In genomic region chr10:30534465-30535144, GRCh38 we compare ENCODE assay signal across 1 cellular context.
TF ChIP-seq lines count a peak whose summit lies in the region.

No MANE protein-coding gene starts in this region.

TF ChIP-seq in HepG2, 621 proteins besides CTCF, POLR2A, EP300 and RAD21 (continued from another document):
- TF ChIP-seq PRPF4 (IDR thresholded peaks at IDR 0.05; ENCODE audit: low read depth, low read length, poor library complexity, severe bottlenecking) (no peak), GABPA (IDR thresholded peaks at IDR 0.05; ENCODE audit: low read depth, low read length) (no peak), GABPA (CRISPR knock-in tag; IDR thresholded peaks at IDR 0.05; ENCODE audit: low read depth) (no peak), STAG1 (CRISPR knock-in tag; IDR thresholded peaks at IDR 0.05) (peak; percentile 82), SKI (IDR thresholded peaks at IDR 0.05; ENCODE audit: partially characterized antibody) (no peak), EZH2 (conservative IDR thresholded peaks at IDR 0.05; ENCODE audit: low read depth, low read length) (no peak), ZNF251 (CRISPR knock-in tag; IDR thresholded peaks at IDR 0.05) (no peak), ZMYM3 (CRISPR knock-in tag; IDR thresholded peaks at IDR 0.05) (0 out of 2 replicates have a peak, but pooled peaks have one; percentile 25), KLF13 (CRISPR knock-in tag; IDR thresholded peaks at IDR 0.05) (no peak), HDAC1 (CRISPR knock-in tag; IDR thresholded peaks at IDR 0.05) (no peak), MTF1 (CRISPR knock-in tag; IDR thresholded peaks at IDR 0.05) (no peak), YEATS4 (CRISPR knock-in tag; IDR thresholded peaks at IDR 0.05; ENCODE audit: borderline replicate concordance) (no peak), TEAD3 (CRISPR knock-in tag; optimal IDR thresholded peaks at IDR 0.05; ENCODE audit: borderline replicate concordance) (peak; percentile 40), ZFYVE20 (CRISPR knock-in tag; IDR thresholded peaks at IDR 0.05; ENCODE audit: borderline replicate concordance, low read depth) (no peak), MAZ (IDR thresholded peaks at IDR 0.05; ENCODE audit: borderline replicate concordance, low read depth, low read length) (no peak), MAZ (CRISPR knock-in tag; IDR thresholded peaks at IDR 0.05; ENCODE audit: low read depth) (no peak), ZNF549 (CRISPR knock-in tag; IDR thresholded peaks at IDR 0.05) (no peak), ZNF724P (CRISPR knock-in tag; IDR thresholded peaks at IDR 0.05; ENCODE audit: borderline replicate concordance) (no peak), SNAI1 (CRISPR knock-in tag; IDR thresholded peaks at IDR 0.05; ENCODE audit: borderline replicate concordance) (no peak), HNF4A (CRISPR knock-in tag; IDR thresholded peaks at IDR 0.05) (no peak), ZNF749 (CRISPR knock-in tag; IDR thresholded peaks at IDR 0.05; ENCODE audit: borderline replicate concordance) (no peak), NFKB2 (CRISPR knock-in tag; IDR thresholded peaks at IDR 0.05; ENCODE audit: borderline replicate concordance) (peak; percentile 39; the same call in 1 of the 2 replicates), TCF12 (IDR thresholded peaks at IDR 0.05) (no peak), TCF12 (CRISPR knock-in tag; IDR thresholded peaks at IDR 0.05) (no peak), JARID2 (CRISPR knock-in tag; IDR thresholded peaks at IDR 0.05; ENCODE audit: insufficient replicate concordance) (no peak), ZSCAN29 (CRISPR knock-in tag; conservative IDR thresholded peaks at IDR 0.05) (no peak), FIP1L1 (IDR thresholded peaks at IDR 0.05; ENCODE audit: borderline replicate concordance, insufficient read depth, low read depth, low read length) (no peak), ONECUT2 (CRISPR knock-in tag; IDR thresholded peaks at IDR 0.05) (no peak), DPF2 (CRISPR knock-in tag; IDR thresholded peaks at IDR 0.05; ENCODE audit: borderline replicate concordance, low read depth) (no peak), ZNF770 (CRISPR knock-in tag; IDR thresholded peaks at IDR 0.05) (no peak), CBFB (CRISPR knock-in tag; IDR thresholded peaks at IDR 0.05) (no peak), SALL1 (CRISPR knock-in tag; IDR thresholded peaks at IDR 0.05) (peak; percentile 33; the same call in 1 of the 2 replicates), KLF12 (CRISPR knock-in tag; IDR thresholded peaks at IDR 0.05; ENCODE audit: borderline replicate concordance) (no peak), ZGPAT (CRISPR knock-in tag; IDR thresholded peaks at IDR 0.05) (no peak), TBX3 (IDR thresholded peaks at IDR 0.05; ENCODE audit: borderline replicate concordance) (no peak)
- TF ChIP-seq, protein P1, sequence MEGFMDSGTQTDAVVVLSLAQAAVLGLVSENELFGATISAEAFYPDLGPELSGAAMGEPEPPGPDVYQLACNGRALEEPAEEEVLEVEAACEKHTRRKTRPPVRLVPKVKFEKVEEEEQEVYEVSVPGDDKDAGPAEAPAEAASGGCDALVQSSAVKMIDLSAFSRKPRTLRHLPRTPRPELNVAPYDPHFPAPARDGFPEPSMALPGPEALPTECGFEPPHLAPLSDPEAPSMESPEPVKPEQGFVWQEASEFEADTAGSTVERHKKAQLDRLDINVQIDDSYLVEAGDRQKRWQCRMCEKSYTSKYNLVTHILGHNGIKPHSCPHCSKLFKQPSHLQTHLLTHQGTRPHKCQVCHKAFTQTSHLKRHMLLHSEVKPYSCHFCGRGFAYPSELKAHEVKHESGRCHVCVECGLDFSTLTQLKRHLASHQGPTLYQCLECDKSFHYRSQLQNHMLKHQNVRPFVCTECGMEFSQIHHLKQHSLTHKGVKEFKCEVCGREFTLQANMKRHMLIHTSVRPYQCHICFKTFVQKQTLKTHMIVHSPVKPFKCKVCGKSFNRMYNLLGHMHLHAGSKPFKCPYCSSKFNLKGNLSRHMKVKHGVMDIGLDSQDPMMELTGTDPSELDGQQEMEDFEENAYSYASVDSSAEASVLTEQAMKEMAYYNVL (CRISPR knock-in tag; IDR thresholded peaks at IDR 0.05; ENCODE audit: borderline replicate concordance) = no peak
- TF ChIP-seq, protein P2, sequence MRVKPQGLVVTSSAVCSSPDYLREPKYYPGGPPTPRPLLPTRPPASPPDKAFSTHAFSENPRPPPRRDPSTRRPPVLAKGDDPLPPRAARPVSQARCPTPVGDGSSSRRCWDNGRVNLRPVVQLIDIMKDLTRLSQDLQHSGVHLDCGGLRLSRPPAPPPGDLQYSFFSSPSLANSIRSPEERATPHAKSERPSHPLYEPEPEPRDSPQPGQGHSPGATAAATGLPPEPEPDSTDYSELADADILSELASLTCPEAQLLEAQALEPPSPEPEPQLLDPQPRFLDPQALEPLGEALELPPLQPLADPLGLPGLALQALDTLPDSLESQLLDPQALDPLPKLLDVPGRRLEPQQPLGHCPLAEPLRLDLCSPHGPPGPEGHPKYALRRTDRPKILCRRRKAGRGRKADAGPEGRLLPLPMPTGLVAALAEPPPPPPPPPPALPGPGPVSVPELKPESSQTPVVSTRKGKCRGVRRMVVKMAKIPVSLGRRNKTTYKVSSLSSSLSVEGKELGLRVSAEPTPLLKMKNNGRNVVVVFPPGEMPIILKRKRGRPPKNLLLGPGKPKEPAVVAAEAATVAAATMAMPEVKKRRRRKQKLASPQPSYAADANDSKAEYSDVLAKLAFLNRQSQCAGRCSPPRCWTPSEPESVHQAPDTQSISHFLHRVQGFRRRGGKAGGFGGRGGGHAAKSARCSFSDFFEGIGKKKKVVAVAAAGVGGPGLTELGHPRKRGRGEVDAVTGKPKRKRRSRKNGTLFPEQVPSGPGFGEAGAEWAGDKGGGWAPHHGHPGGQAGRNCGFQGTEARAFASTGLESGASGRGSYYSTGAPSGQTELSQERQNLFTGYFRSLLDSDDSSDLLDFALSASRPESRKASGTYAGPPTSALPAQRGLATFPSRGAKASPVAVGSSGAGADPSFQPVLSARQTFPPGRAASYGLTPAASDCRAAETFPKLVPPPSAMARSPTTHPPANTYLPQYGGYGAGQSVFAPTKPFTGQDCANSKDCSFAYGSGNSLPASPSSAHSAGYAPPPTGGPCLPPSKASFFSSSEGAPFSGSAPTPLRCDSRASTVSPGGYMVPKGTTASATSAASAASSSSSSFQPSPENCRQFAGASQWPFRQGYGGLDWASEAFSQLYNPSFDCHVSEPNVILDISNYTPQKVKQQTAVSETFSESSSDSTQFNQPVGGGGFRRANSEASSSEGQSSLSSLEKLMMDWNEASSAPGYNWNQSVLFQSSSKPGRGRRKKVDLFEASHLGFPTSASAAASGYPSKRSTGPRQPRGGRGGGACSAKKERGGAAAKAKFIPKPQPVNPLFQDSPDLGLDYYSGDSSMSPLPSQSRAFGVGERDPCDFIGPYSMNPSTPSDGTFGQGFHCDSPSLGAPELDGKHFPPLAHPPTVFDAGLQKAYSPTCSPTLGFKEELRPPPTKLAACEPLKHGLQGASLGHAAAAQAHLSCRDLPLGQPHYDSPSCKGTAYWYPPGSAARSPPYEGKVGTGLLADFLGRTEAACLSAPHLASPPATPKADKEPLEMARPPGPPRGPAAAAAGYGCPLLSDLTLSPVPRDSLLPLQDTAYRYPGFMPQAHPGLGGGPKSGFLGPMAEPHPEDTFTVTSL (CRISPR knock-in tag; IDR thresholded peaks at IDR 0.05; ENCODE audit: borderline replicate concordance) = no peak
- TF ChIP-seq, protein P3, sequence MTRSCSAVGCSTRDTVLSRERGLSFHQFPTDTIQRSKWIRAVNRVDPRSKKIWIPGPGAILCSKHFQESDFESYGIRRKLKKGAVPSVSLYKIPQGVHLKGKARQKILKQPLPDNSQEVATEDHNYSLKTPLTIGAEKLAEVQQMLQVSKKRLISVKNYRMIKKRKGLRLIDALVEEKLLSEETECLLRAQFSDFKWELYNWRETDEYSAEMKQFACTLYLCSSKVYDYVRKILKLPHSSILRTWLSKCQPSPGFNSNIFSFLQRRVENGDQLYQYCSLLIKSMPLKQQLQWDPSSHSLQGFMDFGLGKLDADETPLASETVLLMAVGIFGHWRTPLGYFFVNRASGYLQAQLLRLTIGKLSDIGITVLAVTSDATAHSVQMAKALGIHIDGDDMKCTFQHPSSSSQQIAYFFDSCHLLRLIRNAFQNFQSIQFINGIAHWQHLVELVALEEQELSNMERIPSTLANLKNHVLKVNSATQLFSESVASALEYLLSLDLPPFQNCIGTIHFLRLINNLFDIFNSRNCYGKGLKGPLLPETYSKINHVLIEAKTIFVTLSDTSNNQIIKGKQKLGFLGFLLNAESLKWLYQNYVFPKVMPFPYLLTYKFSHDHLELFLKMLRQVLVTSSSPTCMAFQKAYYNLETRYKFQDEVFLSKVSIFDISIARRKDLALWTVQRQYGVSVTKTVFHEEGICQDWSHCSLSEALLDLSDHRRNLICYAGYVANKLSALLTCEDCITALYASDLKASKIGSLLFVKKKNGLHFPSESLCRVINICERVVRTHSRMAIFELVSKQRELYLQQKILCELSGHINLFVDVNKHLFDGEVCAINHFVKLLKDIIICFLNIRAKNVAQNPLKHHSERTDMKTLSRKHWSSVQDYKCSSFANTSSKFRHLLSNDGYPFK (CRISPR knock-in tag; IDR thresholded peaks at IDR 0.05; ENCODE audit: borderline replicate concordance) = no peak
- TF ChIP-seq, protein P4, sequence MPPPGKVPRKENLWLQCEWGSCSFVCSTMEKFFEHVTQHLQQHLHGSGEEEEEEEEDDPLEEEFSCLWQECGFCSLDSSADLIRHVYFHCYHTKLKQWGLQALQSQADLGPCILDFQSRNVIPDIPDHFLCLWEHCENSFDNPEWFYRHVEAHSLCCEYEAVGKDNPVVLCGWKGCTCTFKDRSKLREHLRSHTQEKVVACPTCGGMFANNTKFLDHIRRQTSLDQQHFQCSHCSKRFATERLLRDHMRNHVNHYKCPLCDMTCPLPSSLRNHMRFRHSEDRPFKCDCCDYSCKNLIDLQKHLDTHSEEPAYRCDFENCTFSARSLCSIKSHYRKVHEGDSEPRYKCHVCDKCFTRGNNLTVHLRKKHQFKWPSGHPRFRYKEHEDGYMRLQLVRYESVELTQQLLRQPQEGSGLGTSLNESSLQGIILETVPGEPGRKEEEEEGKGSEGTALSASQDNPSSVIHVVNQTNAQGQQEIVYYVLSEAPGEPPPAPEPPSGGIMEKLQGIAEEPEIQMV (CRISPR knock-in tag; IDR thresholded peaks at IDR 0.05; ENCODE audit: low read depth) = no peak
TF ChIP-seq in HepG2: peak in this region for 32.
